In the genomic region with DNA sequence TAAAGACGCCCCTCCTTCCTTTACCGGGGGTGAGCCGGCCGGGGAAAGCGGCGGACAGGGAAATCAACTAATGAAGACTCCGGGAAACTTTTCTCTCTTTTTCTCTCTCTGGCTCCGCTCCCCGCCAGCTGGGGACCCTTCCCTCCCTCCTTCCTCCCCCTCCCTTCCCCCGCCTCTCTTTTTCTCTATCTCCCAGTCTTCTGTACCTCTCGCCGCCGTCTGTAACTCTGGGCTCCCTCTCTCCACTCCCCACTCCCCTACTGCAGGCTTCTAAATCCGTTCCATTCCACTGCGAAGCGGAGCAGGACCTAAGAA, we compare ENCODE assay signal across 13 cellular contexts. TPM values are rescaled to one million over a fixed set of nuclear protein-coding genes. Genes with fewer than 3 reads are reported as not detected.
DNase-seq lines count a peak whose midpoint lies in the region; ATAC-seq and TF ChIP-seq lines count a peak whose summit lies in the region.
"Had no signal": no experiment of that assay in that cellular context is flagged by ENCODE, and none has a peak within 500 bp of the region (broad histone marks: within the 10 kb centered on the region; RNA-seq: fewer than 3 reads in every experiment).

No MANE protein-coding gene starts in this region.

- no peak for TF ChIP-seq POLR2A in gastrocnemius medialis (IDR thresholded peaks at IDR 0.05)

- no peak for TF ChIP-seq CTCF in BE2C (IDR thresholded peaks at IDR 0.05; ENCODE audit: low read depth, low read length)
- TF ChIP-seq CTCF in foreskin fibroblast (IDR thresholded peaks at IDR 0.05; ENCODE audit: low read depth, low read length): no peak
- TF ChIP-seq CTCF in gastrocnemius medialis (IDR thresholded peaks at IDR 0.05 in 4 of 5, conservative IDR thresholded peaks at IDR 0.05 in 1 of 5): no peak

- in situ Hi-C loops in gastrocnemius medialis (cut with MboI; ENCODE audit: low sequenced_read_pairs in 4 of 4): no loop called here

- H3K27ac ChIP-seq in HUES48 (ENCODE audit: low read depth, low read length) (no peak overlapping the region), gastrocnemius medialis (peak overlapping the region; percentile 55 to 74 (median 71))
- H3K27ac ChIP-seq: esophagus muscularis mucosa had no signal

- H3K4me1 ChIP-seq in BE2C: peaks cover 33% of the 10 kb centered on the region
- H3K4me1 ChIP-seq in HUES48 (ENCODE audit: control insufficient read depth, insufficient read depth, low read length): no peaks in the 10 kb centered on the region
- peaks cover 0 to 5% of the 10 kb centered on the region in 2 donors for H3K4me1 ChIP-seq in gastrocnemius medialis

- H3K4me3 ChIP-seq in BE2C (ENCODE audit: low read depth, low read length) (peak overlapping the region; percentile 77), HUES48 (ENCODE audit: low read depth, low read length) (peak overlapping the region; percentile 29; the same call in 1 of the 2 replicates), foreskin fibroblast (ENCODE audit: low read depth in 1 of 2, low read length in 2 of 2) (peak overlapping the region; percentile 65 to 90), gastrocnemius medialis (peak overlapping the region; percentile 43 to 52 (median 46))

- intact Hi-C loops in gastrocnemius medialis (cut with DNase I; ENCODE audit: low total_unique reads): no loop called here

- H3K9me3 ChIP-seq in BE2C (no peaks in the 10 kb centered on the region), HUES48 (ENCODE audit: control insufficient read depth, insufficient read depth, low read length) (no peaks in the 10 kb centered on the region), gastrocnemius medialis (no peaks in the 10 kb centered on the region)
- H3K9me3 ChIP-seq: esophagus muscularis mucosa had no signal

- H3K27me3 ChIP-seq in BE2C (peaks cover 42% of the 10 kb centered on the region), HUES48 (ENCODE audit: control insufficient read depth, insufficient read depth, low read length) (peaks cover 100% of the 10 kb centered on the region), gastrocnemius medialis (peaks cover 84 to 99% (median 87%) of the 10 kb centered on the region in 3 donors)

- ATAC-seq in gastrocnemius medialis (no peak), HG02763 (IDR thresholded peaks at IDR 0.05; ENCODE audit: unreplicated experiment) (no peak)

- DNase-seq in BE2C (no peak), foreskin fibroblast (no peak), gastrocnemius medialis (no peak), Kasumi-1 (lab: John Stamatoyannopoulos, UW) (no peak), SK-N-DZ (ENCODE audit: low spot score) (no peak)
- DNase-seq in activated effector memory CD4-positive, alpha-beta T cell treated with anti-CD3 and anti-CD28 coated beads, Interleukin-2, amount 50 U/mL, for 16 hours: no peak
- DNase-seq: NCI-H1694; NCI-H526 treated with DMSO at 0.1 percent for 48 hours; stimulated activated CD4-positive, alpha-beta T cell treated with anti-CD3 and anti-CD28 coated beads, Interleukin-4, amount 100 ng/mL, for 4 hours had no signal

- no peaks in the 10 kb centered on the region for H3K36me3 ChIP-seq in BE2C
- no peaks in the 10 kb centered on the region for H3K36me3 ChIP-seq in HUES48 (ENCODE audit: control insufficient read depth, insufficient read depth, low read length)
- no peaks in the 10 kb centered on the region for H3K36me3 ChIP-seq in gastrocnemius medialis
- H3K36me3 ChIP-seq: esophagus muscularis mucosa had no signal

- H3K9ac ChIP-seq in HUES48 (ENCODE audit: low read depth, low read length): no peak overlapping the region

RNA-seq across cellular contexts. Expression of gene HOXC11, which starts 6.9 kb away (rescaled TPM):
- 0.85 TPM for polyA plus RNA-seq in BE2C (2012; ENCODE audit: insufficient read depth, insufficient read length, low read depth)
- 1 to 10 TPM in 1 of 4 donors, under 1 TPM in 3; 0.24 to 1.1 (median 0.44) TPM for total RNA-seq in gastrocnemius medialis
- not detected in 2 replicates for polyA plus RNA-seq in SK-N-DZ (2014; cell fraction: cytosol; rRNA removed)
- polyA plus RNA-seq in SK-N-DZ (2014; cell fraction: nucleus; rRNA removed): not detected in 2 replicates
- total RNA-seq: chondrocyte, esophagus muscularis mucosa had no signal

RNA-seq across cellular contexts. Expression of gene HOTAIR, which starts 8.7 kb away (rescaled TPM):
- polyA plus RNA-seq in BE2C (2012; ENCODE audit: insufficient read depth, insufficient read length, low read depth): 2.2 TPM
- total RNA-seq in gastrocnemius medialis: under 1 TPM in 3 of 4 donors, not detected in 1; 0.35 to 0.83 (median 0.56) TPM
- not detected in 2 replicates for polyA plus RNA-seq in SK-N-DZ (2014; cell fraction: cytosol; rRNA removed)
- polyA plus RNA-seq in SK-N-DZ (2014; cell fraction: nucleus; rRNA removed): 0.13 TPM in 1 of 2 replicates, not detected in the other
- total RNA-seq: chondrocyte, esophagus muscularis mucosa had no signal

RNA-seq across cellular contexts. Expression of gene HOXC12, which starts 11.3 kb away (rescaled TPM):
- not detected for polyA plus RNA-seq in BE2C (2012; ENCODE audit: insufficient read depth, insufficient read length, low read depth)
- not detected for total RNA-seq in gastrocnemius medialis
- polyA plus RNA-seq in SK-N-DZ (2014; cell fraction: cytosol; rRNA removed): not detected in 2 replicates
- polyA plus RNA-seq in SK-N-DZ (2014; cell fraction: nucleus; rRNA removed): not detected in 2 replicates
- total RNA-seq: chondrocyte, esophagus muscularis mucosa had no signal

RNA-seq across cellular contexts. Expression of gene HOXC10, which starts 18.9 kb away (rescaled TPM):
- polyA plus RNA-seq in BE2C (2012; ENCODE audit: insufficient read depth, insufficient read length, low read depth): 49.3 TPM
- 10 to 100 TPM; 23.9 to 48.3 (median 40.3) TPM for total RNA-seq in gastrocnemius medialis
- not detected in 2 replicates for polyA plus RNA-seq in SK-N-DZ (2014; cell fraction: cytosol; rRNA removed)
- polyA plus RNA-seq in SK-N-DZ (2014; cell fraction: nucleus; rRNA removed): not detected in 2 replicates
- total RNA-seq: chondrocyte, esophagus muscularis mucosa had no signal

RNA-seq across cellular contexts. Expression of gene HOXC13, which starts 27.4 kb away (rescaled TPM):
- 0.60 TPM for polyA plus RNA-seq in BE2C (2012; ENCODE audit: insufficient read depth, insufficient read length, low read depth)
- under 1 TPM in 2 of 4 donors, not detected in 2; 0.10 to 0.33 TPM for total RNA-seq in gastrocnemius medialis
- polyA plus RNA-seq in SK-N-DZ (2014; cell fraction: cytosol; rRNA removed): 0.31 TPM in 1 of 2 replicates, not detected in the other
- polyA plus RNA-seq in SK-N-DZ (2014; cell fraction: nucleus; rRNA removed): not detected in 2 replicates
- total RNA-seq: chondrocyte, esophagus muscularis mucosa had no signal
